Comparison of ENCODE assay signal across 8 cellular contexts in the genomic region with DNA sequence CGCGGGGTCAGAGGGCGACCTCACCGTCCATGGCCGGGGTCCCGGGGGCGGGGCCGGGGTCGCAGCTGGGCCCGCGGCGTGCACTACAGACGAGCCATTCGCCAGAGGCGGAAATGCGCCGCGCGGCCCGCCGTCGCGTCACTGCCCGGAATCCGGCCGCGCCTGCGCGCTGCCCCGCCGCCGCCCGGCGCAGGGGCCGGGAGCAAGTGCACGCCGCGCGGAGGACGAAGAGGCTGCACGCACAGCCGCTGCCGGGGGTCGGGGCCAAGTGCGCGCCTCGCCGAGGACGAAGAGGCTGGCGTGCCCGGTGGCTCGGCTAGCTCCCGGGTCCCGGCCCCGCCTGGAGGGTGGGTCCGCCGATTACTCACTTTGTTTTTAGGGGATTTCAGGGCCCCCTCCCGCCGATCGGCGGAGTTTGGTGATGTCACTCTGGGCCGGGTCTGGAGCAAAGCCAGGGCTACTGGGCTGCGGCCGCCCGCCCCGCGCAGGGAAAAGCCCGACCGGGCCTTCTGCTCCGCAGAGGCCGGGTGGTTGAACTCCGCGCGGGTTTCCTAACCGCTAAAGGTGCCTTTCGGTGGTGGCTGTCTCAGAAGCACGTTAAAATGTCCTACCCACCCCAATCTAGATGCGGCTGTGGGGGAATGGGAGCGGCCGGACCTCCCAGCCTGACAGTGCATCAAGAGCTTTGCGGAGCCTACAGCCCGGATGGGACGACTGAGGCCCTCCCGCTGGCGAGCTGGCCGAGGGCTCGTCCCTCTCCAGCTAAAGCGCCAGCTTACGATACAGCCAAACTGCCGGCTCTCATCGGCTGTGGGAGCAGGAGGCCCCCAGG. TPM values are rescaled to one million over a fixed set of nuclear protein-coding genes. Genes with fewer than 3 reads are reported as not detected.
DNase-seq lines count a peak whose midpoint lies in the region; ATAC-seq and TF ChIP-seq lines count a peak whose summit lies in the region.

Gene RELA, minus strand, starts transcription at position 115 of the 832 bp plus-strand sequence. Its CDS starts 84 bp downstream, at position 31.

- ATAC-seq in DND-41 (ENCODE audit: insufficient read depth, low read depth) (peak; percentile 90), GM21717 (IDR thresholded peaks at IDR 0.05; ENCODE audit: unreplicated experiment) (peak; percentile 54), RWPE2 (ENCODE audit: low read depth) (peak; percentile 89)

- peaks cover 35% of the 10 kb centered on the region for H4K20me1 ChIP-seq in DND-41 (ENCODE audit: insufficient read depth, low read length)

- peaks cover 34% of the 10 kb centered on the region for H3K36me3 Mint-ChIP-seq in activated T-helper 2 cell treated with anti-CD3 and anti-CD28 coated beads, Interferon-gamma antibody, Interleukin-2, Interleukin-4, amounts not matched to agents 10 μg/mL and 5 μg/mL and 100 μg/mL, durations not matched to agents 14 hours and 24 hours and 36 hours (ENCODE audit: low read depth)
- H3K36me3 Mint-ChIP-seq in nephron (ENCODE audit: low read depth) = peaks cover 25% of the 10 kb centered on the region
- peaks cover 33% of the 10 kb centered on the region for H3K36me3 Mint-ChIP-seq in stimulated activated naive CD8-positive, alpha-beta T cell treated with anti-CD3 and anti-CD28 coated beads, Interleukin-15, Interleukin-2, amounts not matched to agents 100 ng/mL and 50 ng/mL, for 24 hours (ENCODE audit: low read depth)

- H3K4me3 ChIP-seq in DND-41 (ENCODE audit: low read depth in 1 of 2, low read length in 2 of 2) (peak within 1 kb of the TSS; percentile 60 to 77), RWPE2 (ENCODE audit: severe bottlenecking) (peak within 1 kb of the TSS; percentile 79)

- peaks cover 36% of the 10 kb centered on the region for H3K36me3 ChIP-seq in DND-41 (ENCODE audit: insufficient read depth, low read length)
- H3K36me3 ChIP-seq in RWPE2 (ENCODE audit: low read depth) = peaks cover 37% of the 10 kb centered on the region

- H3K27me3 Mint-ChIP-seq in activated T-helper 2 cell treated with anti-CD3 and anti-CD28 coated beads, Interferon-gamma antibody, Interleukin-2, Interleukin-4, amounts not matched to agents 10 μg/mL and 5 μg/mL and 100 μg/mL, durations not matched to agents 14 hours and 24 hours and 36 hours (ENCODE audit: low read depth) = no peaks in the 10 kb centered on the region
- H3K27me3 Mint-ChIP-seq in nephron (ENCODE audit: low read depth) = no peaks in the 10 kb centered on the region
- no peaks in the 10 kb centered on the region for H3K27me3 Mint-ChIP-seq in stimulated activated naive CD8-positive, alpha-beta T cell treated with anti-CD3 and anti-CD28 coated beads, Interleukin-15, Interleukin-2, amounts not matched to agents 100 ng/mL and 50 ng/mL, for 24 hours

- peak within 1 kb of the TSS; percentile 98 for H3K4me2 ChIP-seq in DND-41 (ENCODE audit: insufficient read depth, low read length)

- H3K79me2 ChIP-seq in DND-41 (ENCODE audit: insufficient read depth, low read length) = peaks cover 53% of the 10 kb centered on the region

- peaks cover 19% of the 10 kb centered on the region for H3K4me1 Mint-ChIP-seq in activated T-helper 2 cell treated with anti-CD3 and anti-CD28 coated beads, Interferon-gamma antibody, Interleukin-2, Interleukin-4, amounts not matched to agents 10 μg/mL and 5 μg/mL and 100 μg/mL, durations not matched to agents 14 hours and 24 hours and 36 hours (ENCODE audit: low read depth)
- peaks cover 7% of the 10 kb centered on the region for H3K4me1 Mint-ChIP-seq in nephron
- H3K4me1 Mint-ChIP-seq in stimulated activated naive CD8-positive, alpha-beta T cell treated with anti-CD3 and anti-CD28 coated beads, Interleukin-15, Interleukin-2, amounts not matched to agents 100 ng/mL and 50 ng/mL, for 24 hours (ENCODE audit: low read depth) = peaks cover 33% of the 10 kb centered on the region

- H2AFZ ChIP-seq in DND-41 (ENCODE audit: low read depth, low read length) = peak within 1 kb of the TSS; percentile 77

- no peak for TF ChIP-seq CTCF in DND-41 (IDR thresholded peaks at IDR 0.05; ENCODE audit: borderline replicate concordance, extremely low read depth, low read length, poor library complexity, severe bottlenecking)
- no peak for TF ChIP-seq CTCF in RWPE2 (IDR thresholded peaks at IDR 0.05; ENCODE audit: poor library complexity, severe bottlenecking)
- no peak for TF ChIP-seq CTCF in nephron (IDR thresholded peaks at IDR 0.05; ENCODE audit: unreplicated experiment in 3 of 3)

- peak within 1 kb of the TSS; percentile 76 for H3K27ac ChIP-seq in DND-41 (ENCODE audit: low read length)
- peak within 1 kb of the TSS; percentile 77 for H3K27ac ChIP-seq in RWPE2 (ENCODE audit: poor library complexity, severe bottlenecking)

- no peaks in the 10 kb centered on the region for H3K9me3 Mint-ChIP-seq in activated T-helper 2 cell treated with anti-CD3 and anti-CD28 coated beads, Interferon-gamma antibody, Interleukin-2, Interleukin-4, amounts not matched to agents 10 μg/mL and 5 μg/mL and 100 μg/mL, durations not matched to agents 14 hours and 24 hours and 36 hours
- H3K9me3 Mint-ChIP-seq in nephron = no peaks in the 10 kb centered on the region
- H3K9me3 Mint-ChIP-seq in stimulated activated naive CD8-positive, alpha-beta T cell treated with anti-CD3 and anti-CD28 coated beads, Interleukin-15, Interleukin-2, amounts not matched to agents 100 ng/mL and 50 ng/mL, for 24 hours = no peaks in the 10 kb centered on the region

- peak within 1 kb of the TSS; percentile 92 for H3K27ac Mint-ChIP-seq in activated T-helper 2 cell treated with anti-CD3 and anti-CD28 coated beads, Interferon-gamma antibody, Interleukin-2, Interleukin-4, amounts not matched to agents 10 μg/mL and 5 μg/mL and 100 μg/mL, durations not matched to agents 14 hours and 24 hours and 36 hours
- peak within 1 kb of the TSS; percentile 90 to 98 (median 98) for H3K27ac Mint-ChIP-seq in nephron
- peak within 1 kb of the TSS; percentile 96 for H3K27ac Mint-ChIP-seq in stimulated activated naive CD8-positive, alpha-beta T cell treated with anti-CD3 and anti-CD28 coated beads, Interleukin-15, Interleukin-2, amounts not matched to agents 100 ng/mL and 50 ng/mL, for 24 hours

- intact Hi-C loops in activated T-helper 2 cell treated with anti-CD3 and anti-CD28 coated beads, Interferon-gamma antibody, Interleukin-2, Interleukin-4, amounts not matched to agents 10 μg/mL and 5 μg/mL and 100 μg/mL, durations not matched to agents 14 hours and 24 hours and 36 hours (cut with micrococcal nuclease) = loop anchor here (1.0 to 2.0 kb wide), 3 partner anchors 10 to 196 kb away; partner anchors contain the start of genes CFL1, MAP3K11 and PCNX3

- H3K4me1 ChIP-seq in DND-41 (ENCODE audit: insufficient read depth, low read length) (peaks cover 33% of the 10 kb centered on the region), RWPE2 (ENCODE audit: insufficient read depth, poor library complexity, severe bottlenecking) (peaks cover 8% of the 10 kb centered on the region)

- H3K9ac ChIP-seq in DND-41 (ENCODE audit: low read depth, low read length) = peak within 1 kb of the TSS; percentile 83

- in situ Hi-C loops in KBM-7 (cut with MboI; ENCODE audit: low pct_unique_long_range_greater_than_20kb, low sequenced_read_pairs) = no loop called here

- H3K4me3 Mint-ChIP-seq in activated T-helper 2 cell treated with anti-CD3 and anti-CD28 coated beads, Interferon-gamma antibody, Interleukin-2, Interleukin-4, amounts not matched to agents 10 μg/mL and 5 μg/mL and 100 μg/mL, durations not matched to agents 14 hours and 24 hours and 36 hours (ENCODE audit: low read depth) = peak within 1 kb of the TSS; percentile 86
- H3K4me3 Mint-ChIP-seq in nephron = peak within 1 kb of the TSS; percentile 89 to 90 (median 90)
- H3K4me3 Mint-ChIP-seq in stimulated activated naive CD8-positive, alpha-beta T cell treated with anti-CD3 and anti-CD28 coated beads, Interleukin-15, Interleukin-2, amounts not matched to agents 100 ng/mL and 50 ng/mL, for 24 hours = peak within 1 kb of the TSS; percentile 86

- peak; percentile 89 for DNase-seq in DND-41
- peak; percentile 90 for DNase-seq in KBM-7
- peak; percentile 95 for DNase-seq in RWPE2 (ENCODE audit: low spot score)
- DNase-seq in activated T-helper 2 cell treated with anti-CD3 and anti-CD28 coated beads, Interferon-gamma antibody, Interleukin-2, Interleukin-4, amounts not matched to agents 10 μg/mL and 5 μg/mL and 100 μg/mL, durations not matched to agents 14 hours and 24 hours and 36 hours (ENCODE audit: low spot score) = peak; percentile 87
- peak; percentile 92 for DNase-seq in fibroblast of peridontal ligament (ENCODE audit: extremely low read depth)

- H3K9me3 ChIP-seq in DND-41 (ENCODE audit: insufficient read depth, low read length, severe bottlenecking) (no peaks in the 10 kb centered on the region), RWPE2 (ENCODE audit: severe bottlenecking) (no peaks in the 10 kb centered on the region)

- H3K27me3 ChIP-seq in DND-41 (ENCODE audit: insufficient read depth, low read length, poor library complexity) = no peaks in the 10 kb centered on the region
- H3K27me3 ChIP-seq in RWPE2 (ENCODE audit: insufficient read depth, poor library complexity, severe bottlenecking) = no peaks in the 10 kb centered on the region

RNA-seq across cellular contexts. Expression of gene RELA, which starts in this region (rescaled TPM):
- 86.9 and 89.3 TPM in 2 replicates for total RNA-seq in activated T-helper 2 cell treated with anti-CD3 and anti-CD28 coated beads, Interferon-gamma antibody, Interleukin-2, Interleukin-4, amounts not matched to agents 10 μg/mL and 5 μg/mL and 100 μg/mL, durations not matched to agents 14 hours and 24 hours and 36 hours

Comparison
In these comparisons a context has a peak if more than half of its experiments do, and no peak if none do; other contexts are left out.
1. Peak in every context shown above with its lines: DNase-seq, ATAC-seq, H3K4me3 ChIP-seq and H3K27ac ChIP-seq.